ENCODE assay signal across 11 cellular contexts in genomic region chr19:18650468-18651001, GRCh38. TPM values are rescaled to one million over a fixed set of nuclear protein-coding genes. Genes with fewer than 3 reads are reported as not detected.
DNase-seq lines count a peak whose midpoint lies in the region; ATAC-seq and TF ChIP-seq lines count a peak whose summit lies in the region.
"Had no signal": no experiment of that assay in that cellular context is flagged by ENCODE, and none has a peak within 500 bp of the region (broad histone marks: within the 10 kb centered on the region; RNA-seq: fewer than 3 reads in every experiment).

No MANE protein-coding gene starts in this region.

- no peak overlapping the region for H3K9ac ChIP-seq in rectal smooth muscle tissue (ENCODE audit: low read length)

- WGBS in body of pancreas, 2 donors, result 67 to 87% methylated on average over 12 to 33 of the region's 33 CpGs
- WGBS in hepatocyte (ENCODE audit: low lambda C conversion rate, missing lambda C conversion rate), result 46% methylated on average over 33 of the region's 33 CpGs

- peak; percentile 45 for ATAC-seq in body of pancreas
- ATAC-seq in GM19035 (IDR thresholded peaks at IDR 0.05; ENCODE audit: unreplicated experiment), result no peak
- ATAC-seq in GM19455 (IDR thresholded peaks at IDR 0.05; ENCODE audit: unreplicated experiment), result no peak
- ATAC-seq: effector memory CD8-positive, alpha-beta T cell had no signal

- no peak overlapping the region for H2AFZ ChIP-seq in hepatocyte

- intact Hi-C loops in body of pancreas (cut with DNase I), result no loop called here

- H3K4me1 ChIP-seq in body of pancreas, result no peaks in the 10 kb centered on the region
- H3K4me1 ChIP-seq in hepatocyte (ENCODE audit: insufficient read depth), result peaks cover 22% of the 10 kb centered on the region
- H3K4me1 ChIP-seq in rectal smooth muscle tissue (ENCODE audit: control insufficient read depth, insufficient read depth, low read length), result peaks cover 26% of the 10 kb centered on the region

- peaks cover 11% of the 10 kb centered on the region for H3K79me2 ChIP-seq in hepatocyte

- DNase-seq in Caki2 (ENCODE audit: low read depth), result peak; percentile 52
- DNase-seq in body of pancreas, result peak; percentile 42 to 59 (median 46)
- DNase-seq in hepatocyte (ENCODE audit: low spot score), result no peak
- no peak for DNase-seq in OCI-M2 (lab: John Stamatoyannopoulos, UW; ENCODE audit: unreplicated experiment)
- DNase-seq in dedifferentiated amniotic fluid mesenchymal stem cell (ENCODE audit: extremely low spot score), result no peak
- DNase-seq: effector memory CD8-positive, alpha-beta T cell; SIG-M5; stimulated activated naive CD4-positive, alpha-beta T cell treated with Interleukin-2 at 50 U/mL for 16 hours had no signal

- no peaks in the 10 kb centered on the region for H3K9me2 ChIP-seq in hepatocyte (replicated peaks; ENCODE audit: insufficient read depth)

- in situ Hi-C loops in Caki2 (cut with HindIII; ENCODE audit: low pct_unique_long_range_greater_than_20kb, low sequenced_read_pairs), result no loop called here

- peak overlapping the region; percentile 53 for H3K4me2 ChIP-seq in hepatocyte

- no peak overlapping the region for H3K4me3 ChIP-seq in body of pancreas
- H3K4me3 ChIP-seq in hepatocyte, result no peak overlapping the region
- peak overlapping the region; percentile 62 for H3K4me3 ChIP-seq in rectal smooth muscle tissue (ENCODE audit: low read length)

- H3K9me3 ChIP-seq in body of pancreas (no peaks in the 10 kb centered on the region), hepatocyte (ENCODE audit: low read depth) (no peaks in the 10 kb centered on the region)

- no peaks in the 10 kb centered on the region for H3K36me3 ChIP-seq in body of pancreas (replicated peaks in 1 of 2; ENCODE audit: insufficient read depth in 1 of 2, low read depth in 2 of 2)
- H3K36me3 ChIP-seq in hepatocyte (replicated peaks; ENCODE audit: insufficient read depth, low read depth), result no peaks in the 10 kb centered on the region
- H3K36me3 ChIP-seq in rectal smooth muscle tissue (ENCODE audit: control insufficient read depth, insufficient read depth, low read length), result no peaks in the 10 kb centered on the region

- no peak for TF ChIP-seq POLR2A in body of pancreas (IDR thresholded peaks at IDR 0.05)

- TF ChIP-seq CTCF in body of pancreas (IDR thresholded peaks at IDR 0.05) (no peak), hepatocyte (IDR thresholded peaks at IDR 0.05; ENCODE audit: poor library complexity) (no peak)

- H3K27ac ChIP-seq in body of pancreas, result peak overlapping the region in 3 of 4 donors; percentile 4 to 57 (median 39)
- peak overlapping the region; percentile 62 for H3K27ac ChIP-seq in hepatocyte
- H3K27ac ChIP-seq in rectal smooth muscle tissue (ENCODE audit: low read depth, low read length), result peak overlapping the region; percentile 75

- peaks cover 3% of the 10 kb centered on the region for H4K20me1 ChIP-seq in hepatocyte (ENCODE audit: insufficient read depth, poor library complexity, severe bottlenecking)

- no peaks in the 10 kb centered on the region for H3K27me3 ChIP-seq in body of pancreas
- H3K27me3 ChIP-seq in hepatocyte, result no peaks in the 10 kb centered on the region
- no peaks in the 10 kb centered on the region for H3K27me3 ChIP-seq in rectal smooth muscle tissue (ENCODE audit: control insufficient read depth, insufficient read depth, low read length)

RNA-seq across cellular contexts. Expression of gene KLHL26, which starts 13.7 kb away (rescaled TPM):
- total RNA-seq in Caki2 (2014; rRNA removed; shearing (Covaris generic); ENCODE audit: low replicate concordance), result 4.1 and 11.2 TPM in 2 replicates
- total RNA-seq in body of pancreas, result 1 to 10 TPM; 3.6 to 8.9 TPM
- total RNA-seq in hepatocyte, result 4.1 and 5.0 TPM in 2 replicates
- 3.9 and 7.6 TPM in 2 replicates for polyA plus RNA-seq in hepatocyte

RNA-seq across cellular contexts. Expression of gene CRTC1, which starts 32.9 kb away (rescaled TPM):
- total RNA-seq in Caki2 (2014; rRNA removed; shearing (Covaris generic); ENCODE audit: low replicate concordance), result 1.6 and 4.5 TPM in 2 replicates
- total RNA-seq in body of pancreas (1 to 10 TPM; 4.9 to 6.5 TPM), hepatocyte (2.0 and 2.5 TPM in 2 replicates)
- polyA plus RNA-seq in hepatocyte, result 4.5 and 4.8 TPM in 2 replicates

RNA-seq across cellular contexts. Expression of gene TMEM59L, which starts 37.9 kb away (rescaled TPM):
- 0.14 and 0.90 TPM in 2 replicates for total RNA-seq in Caki2 (2014; rRNA removed; shearing (Covaris generic); ENCODE audit: low replicate concordance)
- total RNA-seq in body of pancreas (1 to 10 TPM in 1 of 2 donors, under 1 TPM in 1; 0.66 to 2.1 TPM), hepatocyte (0.40 and 1.5 TPM in 2 replicates)
- polyA plus RNA-seq in hepatocyte, result 4.9 and 9.1 TPM in 2 replicates

RNA-seq across cellular contexts. Expression of gene CRLF1, which starts 43.9 kb away (rescaled TPM):
- total RNA-seq in Caki2 (2014; rRNA removed; shearing (Covaris generic); ENCODE audit: low replicate concordance), result 9.8 and 51.0 TPM in 2 replicates
- total RNA-seq in body of pancreas, result 10 to 100 TPM; 23.3 to 40.2 TPM
- total RNA-seq in hepatocyte, result 8.6 and 13.9 TPM in 2 replicates
- polyA plus RNA-seq in hepatocyte, result 28.4 and 42.2 TPM in 2 replicates

Comparison
In these comparisons a context has a peak if more than half of its experiments do, and no peak if none do; other contexts are left out.
1. DNase-seq: peak in Caki2 (single experiment) and body of pancreas (4 of 4); none in hepatocyte (single experiment), OCI-M2 (single experiment) and dedifferentiated amniotic fluid mesenchymal stem cell (single experiment).
2. Peak in every context shown above with its lines, with median percentiles within 50 percentile points of each other: H3K27ac ChIP-seq.